ENCODE assay signal across 9 cellular contexts in the genomic region with DNA sequence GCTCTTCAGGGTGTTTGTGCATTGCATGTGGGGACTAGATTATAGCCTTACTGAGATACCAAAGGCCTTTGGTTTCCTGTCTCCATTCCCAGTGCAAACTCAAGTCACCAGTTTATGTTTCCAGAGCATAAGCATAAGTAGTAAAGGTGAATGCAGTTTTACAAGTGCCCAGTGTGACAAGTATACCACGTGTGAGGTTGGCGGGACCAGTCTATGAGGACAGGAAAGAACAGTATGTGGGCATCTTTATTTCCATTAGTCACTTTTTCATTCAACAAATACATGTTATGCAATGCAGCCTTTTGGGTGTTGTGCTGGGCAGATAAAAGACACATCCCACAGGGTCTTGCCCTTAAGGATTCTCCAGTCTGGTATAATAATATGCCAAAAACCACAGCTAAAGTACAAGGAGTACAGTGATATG.
DNase-seq lines count a peak whose midpoint lies in the region; ATAC-seq and TF ChIP-seq lines count a peak whose summit lies in the region.
"Had no signal": no experiment of that assay in that cellular context is flagged by ENCODE, and none has a peak within 500 bp of the region (broad histone marks: within the 10 kb centered on the region; RNA-seq: fewer than 3 reads in every experiment).

No MANE protein-coding gene starts in this region.

- no peaks in the 10 kb centered on the region for H3K27me3 Mint-ChIP-seq in activated CD4-positive, alpha-beta memory T cell treated with anti-CD3 and anti-CD28 coated beads for 36 hours

- no peak overlapping the region for H2BK15ac ChIP-seq in mesendoderm (replicated peaks; ENCODE audit: low read depth)

- H3K9me3 Mint-ChIP-seq in activated CD4-positive, alpha-beta memory T cell treated with anti-CD3 and anti-CD28 coated beads for 36 hours, result no peaks in the 10 kb centered on the region

- H3K79me2 ChIP-seq in mesendoderm (ENCODE audit: control insufficient read depth, insufficient read depth, low read length), result no peaks in the 10 kb centered on the region

- no peak overlapping the region for H4K8ac ChIP-seq in mesendoderm (ENCODE audit: low read depth, low read length)

- no peak overlapping the region for H3K23ac ChIP-seq in mesendoderm (ENCODE audit: low read length)

- DNase-seq in HCEC 1CT (peak; percentile 53), mesendoderm (no peak), cerebellar cortex (ENCODE audit: low spot score) (no peak), GM19238 (ENCODE audit: insufficient read length, low spot score) (no peak)
- DNase-seq in activated CD4-positive, alpha-beta memory T cell treated with anti-CD3 and anti-CD28 coated beads for 36 hours, result peak; percentile 76
- peak; percentile 73 for DNase-seq in stimulated activated CD4-positive, alpha-beta T cell treated with anti-CD3 and anti-CD28 coated beads, Interleukin-15, amount 100 ng/mL, for 24 hours
- DNase-seq: hippocampal formation had no signal

- TF ChIP-seq CTCF in gastroesophageal sphincter (IDR thresholded peaks at IDR 0.05), result no peak

- H3K4me1 Mint-ChIP-seq in activated CD4-positive, alpha-beta memory T cell treated with anti-CD3 and anti-CD28 coated beads for 36 hours (ENCODE audit: low read depth), result peaks cover 71% of the 10 kb centered on the region

- no peak overlapping the region for H4K5ac ChIP-seq in mesendoderm (ENCODE audit: low read length)

- H3K36me3 ChIP-seq in gastroesophageal sphincter (peaks cover 0 to 14% of the 10 kb centered on the region in 2 donors), mesendoderm (ENCODE audit: control insufficient read depth, insufficient read depth, low read length) (no peaks in the 10 kb centered on the region)

- H2BK5ac ChIP-seq in mesendoderm (ENCODE audit: low read length), result no peak overlapping the region

- 44 to 75% methylated on average over 2 of the region's 2 CpGs for WGBS in gastroesophageal sphincter (ENCODE audit: low coverage in 1 of 2), 2 donors
- no CpG with 5 or more reads among the region's 2 CpGs for WGBS in mesendoderm (ENCODE audit: extremely low coverage, insufficient coverage, low lambda C conversion rate)

- peaks cover 19 to 75% (median 40%) of the 10 kb centered on the region in 3 donors for H3K4me1 ChIP-seq in gastroesophageal sphincter
- H3K4me1 ChIP-seq in mesendoderm (ENCODE audit: control insufficient read depth, low read depth, low read length), result peaks cover 18% of the 10 kb centered on the region

- no peak for ATAC-seq in gastroesophageal sphincter
- ATAC-seq in GM21723 (IDR thresholded peaks at IDR 0.05; ENCODE audit: unreplicated experiment), result no peak

- intact Hi-C loops in activated CD4-positive, alpha-beta memory T cell treated with anti-CD3 and anti-CD28 coated beads for 36 hours (cut with micrococcal nuclease), result loop anchor here (1.0 to 10.0 kb wide), 12 partner anchors 27 to 1218 kb away; partner anchors contain the start of gene EGR2

- peaks cover 63% of the 10 kb centered on the region for H3K36me3 Mint-ChIP-seq in activated CD4-positive, alpha-beta memory T cell treated with anti-CD3 and anti-CD28 coated beads for 36 hours

- no peak for TF ChIP-seq EP300 in gastroesophageal sphincter (IDR thresholded peaks at IDR 0.05)

- peak overlapping the region; percentile 94 for H3K4me3 Mint-ChIP-seq in activated CD4-positive, alpha-beta memory T cell treated with anti-CD3 and anti-CD28 coated beads for 36 hours

- peak overlapping the region; percentile 86 to 100 (median 90) for H3K27ac ChIP-seq in gastroesophageal sphincter
- H3K27ac ChIP-seq in mesendoderm (ENCODE audit: low read depth, low read length), result no peak overlapping the region

- H3K4ac ChIP-seq in mesendoderm (ENCODE audit: low read depth, low read length), result no peak overlapping the region

- H3K4me3 ChIP-seq in gastroesophageal sphincter, result no peak overlapping the region
- H3K4me3 ChIP-seq in mesendoderm (ENCODE audit: low read length), result no peak overlapping the region

- no peaks in the 10 kb centered on the region for H3K9me3 ChIP-seq in gastroesophageal sphincter

- no peak overlapping the region for H3K56ac ChIP-seq in mesendoderm (ENCODE audit: low read length)

- no peak for TF ChIP-seq POLR2A in gastroesophageal sphincter (IDR thresholded peaks at IDR 0.05)

- no peaks in the 10 kb centered on the region for H3K79me1 ChIP-seq in mesendoderm (ENCODE audit: low read length)

- H3K18ac ChIP-seq in mesendoderm (ENCODE audit: low read length), result no peak overlapping the region

- no peak overlapping the region for H3K4me2 ChIP-seq in mesendoderm (ENCODE audit: low read length)

- CTCF ChIA-PET in activated CD4-positive, alpha-beta memory T cell treated with anti-CD3 and anti-CD28 coated beads for 36 hours (lab: Charles Lee), result interaction anchor here (0.9 to 7.4 kb wide), 9 partner anchors 9 to 196 kb away, joined by 5 to 51 read pairs (median 10); no protein-coding TSS in a partner anchor

- H3K27me3 ChIP-seq in gastroesophageal sphincter, result no peaks in the 10 kb centered on the region
- no peaks in the 10 kb centered on the region for H3K27me3 ChIP-seq in mesendoderm (ENCODE audit: insufficient read depth, low read length, poor library complexity)

- H2AK5ac ChIP-seq in mesendoderm (ENCODE audit: low read length), result no peak overlapping the region

- no peak overlapping the region for H2BK120ac ChIP-seq in mesendoderm (ENCODE audit: low read depth, low read length)

- no peak overlapping the region for H3K9ac ChIP-seq in mesendoderm (ENCODE audit: low read length)

- POLR2A ChIA-PET in activated CD4-positive, alpha-beta memory T cell treated with anti-CD3 and anti-CD28 coated beads for 36 hours (lab: Charles Lee), result interaction anchor here (0.8 to 10.5 kb wide), 23 partner anchors 9 to 1219 kb away, joined by 3 to 268 read pairs (median 16); partner anchors contain the start of gene ARID5B

- peak overlapping the region; percentile 96 for H3K27ac Mint-ChIP-seq in activated CD4-positive, alpha-beta memory T cell treated with anti-CD3 and anti-CD28 coated beads for 36 hours

Comparison
In these comparisons a context has a peak if more than half of its experiments do, and no peak if none do; other contexts are left out.
1. DNase-seq: peak in HCEC 1CT (single experiment), activated CD4-positive, alpha-beta memory T cell treated with anti-CD3 and anti-CD28 coated beads for 36 hours (single experiment) and stimulated activated CD4-positive, alpha-beta T cell treated with anti-CD3 and anti-CD28 coated beads, Interleukin-15, amount 100 ng/mL, for 24 hours (single experiment); none in mesendoderm (single experiment), cerebellar cortex (single experiment) and GM19238 (single experiment).